31 cellular contexts compared by ENCODE assay signal in the genomic region with DNA sequence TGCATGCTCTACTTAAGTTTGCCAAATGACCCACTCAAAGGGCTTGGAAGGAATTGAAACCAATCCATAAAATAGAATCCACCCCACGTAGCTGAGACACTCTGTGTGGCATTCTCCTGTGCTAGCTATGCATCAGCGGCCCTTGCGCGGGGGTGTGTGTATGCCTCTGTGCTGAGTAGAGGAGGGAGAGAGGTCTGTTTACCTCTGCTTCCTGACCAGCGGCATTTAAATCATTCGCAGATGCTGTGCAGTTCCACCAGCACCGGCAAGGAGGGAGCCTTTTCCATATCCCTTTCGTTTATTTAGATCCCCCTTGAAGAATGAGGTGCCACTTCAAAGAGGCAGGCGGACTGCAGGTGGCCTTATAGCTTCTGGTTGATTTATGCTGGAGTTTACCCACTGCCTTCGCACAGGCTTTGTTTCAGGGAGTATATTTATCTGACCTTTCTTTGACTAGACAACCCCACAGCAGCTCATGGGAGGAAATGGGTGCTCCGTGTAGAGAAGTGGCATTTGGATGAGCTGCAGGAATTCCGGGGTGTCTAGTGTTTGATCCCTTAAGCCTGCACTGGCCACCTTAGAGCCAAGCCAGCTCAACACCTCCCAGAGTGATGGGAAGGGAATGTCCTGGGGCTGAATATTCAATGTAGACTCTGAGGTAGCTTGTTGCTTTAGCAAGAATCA. TPM values are rescaled to one million over a fixed set of nuclear protein-coding genes. Genes with fewer than 3 reads are reported as not detected.
DNase-seq lines count a peak whose midpoint lies in the region; ATAC-seq and TF ChIP-seq lines count a peak whose summit lies in the region.
"Had no signal": no experiment of that assay in that cellular context is flagged by ENCODE, and none has a peak within 500 bp of the region (broad histone marks: within the 10 kb centered on the region; RNA-seq: fewer than 3 reads in every experiment).

No MANE protein-coding gene starts in this region.

- peaks cover 87% of the 10 kb centered on the region for H3K27me3 Mint-ChIP-seq in GM23338 (ENCODE audit: insufficient read depth, low read depth, poor library complexity)
- peaks cover 92% of the 10 kb centered on the region for H3K27me3 Mint-ChIP-seq in endodermal cell (ENCODE audit: insufficient read depth)

- H3K4me1 Mint-ChIP-seq in GM23338 (peaks cover 53% of the 10 kb centered on the region), endodermal cell (peaks cover 9% of the 10 kb centered on the region)
- H3K4me1 Mint-ChIP-seq: activated CD4-positive, alpha-beta T cell treated with anti-CD3 and anti-CD28 coated beads, Interleukin-2, amount 10 ng/mL, durations not matched to agents 24 days and 14 days; activated CD8-positive, alpha-beta memory T cell treated with anti-CD3 and anti-CD28 coated beads, Interleukin-2, amount 10 ng/mL, durations not matched to agents 7 days and 5 days; IgD-negative memory B cell; naive B cell; stimulated activated naive CD8-positive, alpha-beta T cell treated with anti-CD3 and anti-CD28 coated beads, Interleukin-15, amount 100 ng/mL, for 72 hours had no signal

- H3K9me3 Mint-ChIP-seq in GM23338 (peaks cover 43% of the 10 kb centered on the region), endodermal cell (peaks cover 30% of the 10 kb centered on the region)
- H3K9me3 Mint-ChIP-seq: activated CD4-positive, alpha-beta T cell treated with anti-CD3 and anti-CD28 coated beads, Interleukin-2, amount 10 ng/mL, durations not matched to agents 24 days and 14 days; activated T-helper 1 cell treated with anti-CD3 and anti-CD28 coated beads, Interleukin-12 subunit alpha, Interleukin-12 subunit beta, Interleukin-2, Interleukin-4 antibody, amounts not matched to agents 30 ng/mL and 10 ng/mL and 1 ng/mL, durations not matched to agents 14 hours and 24 hours and 36 hours had no signal

- H3K4me1 ChIP-seq in GM23338 (ENCODE audit: insufficient read depth) (peaks cover 36% of the 10 kb centered on the region), endodermal cell (ENCODE audit: control insufficient read depth, insufficient read depth, low read length) (no peaks in the 10 kb centered on the region)
- H3K4me1 ChIP-seq: tibial artery had no signal

- peaks cover 20% of the 10 kb centered on the region; the same call in 2 of the 3 replicates for H3K36me3 Mint-ChIP-seq in GM23338 (ENCODE audit: low read depth)
- H3K36me3 Mint-ChIP-seq in endodermal cell (ENCODE audit: low read depth), result no peaks in the 10 kb centered on the region
- H3K36me3 Mint-ChIP-seq: IgD-negative memory B cell had no signal

- H3F3A ChIP-seq in GM23338 (replicated peaks; ENCODE audit: low read depth), result no peaks in the 10 kb centered on the region; the same call in 1 of the 2 replicates

- H3K4me2 ChIP-seq in GM23338, result peak overlapping the region; percentile 74

- peaks cover 13% of the 10 kb centered on the region for H3K9me3 ChIP-seq in endodermal cell (ENCODE audit: control insufficient read depth, low read length)

- H3K4me3 Mint-ChIP-seq in GM23338, result peak overlapping the region; percentile 57
- H3K4me3 Mint-ChIP-seq in endodermal cell, result no peak overlapping the region
- H3K4me3 Mint-ChIP-seq: activated CD4-positive, alpha-beta T cell treated with anti-CD3 and anti-CD28 coated beads, Interleukin-2, amount 10 ng/mL, durations not matched to agents 24 days and 14 days; activated CD8-positive, alpha-beta memory T cell treated with anti-CD3 and anti-CD28 coated beads, Interleukin-2, amount 10 ng/mL, durations not matched to agents 7 days and 5 days; activated T-helper 1 cell treated with anti-CD3 and anti-CD28 coated beads, Interleukin-12 subunit alpha, Interleukin-12 subunit beta, Interleukin-2, Interleukin-4 antibody, amounts not matched to agents 30 ng/mL and 10 ng/mL and 1 ng/mL, durations not matched to agents 14 hours and 24 hours and 36 hours; CD4-positive, alpha-beta T cell; IgD-negative memory B cell; naive B cell; stimulated activated naive CD8-positive, alpha-beta T cell treated with anti-CD3 and anti-CD28 coated beads, Interleukin-15, amount 100 ng/mL, for 72 hours had no signal

- H3K27ac ChIP-seq in GM23338 (ENCODE audit: low read depth), result no peak overlapping the region
- H3K27ac ChIP-seq in endodermal cell (ENCODE audit: low read depth, low read length), result no peak overlapping the region
- H3K27ac ChIP-seq: epithelial cell of prostate, tibial artery had no signal

- H3K27me3 ChIP-seq in GM23338 (ENCODE audit: insufficient read depth) (peaks cover 94% of the 10 kb centered on the region), endodermal cell (ENCODE audit: control insufficient read depth, insufficient read depth, low read length, poor library complexity, severe bottlenecking) (peaks cover 52% of the 10 kb centered on the region)

- H3K36me3 ChIP-seq in GM23338 (ENCODE audit: insufficient read depth) (no peaks in the 10 kb centered on the region), endodermal cell (ENCODE audit: control insufficient read depth, insufficient read depth, low read length) (no peaks in the 10 kb centered on the region)
- H3K36me3 ChIP-seq: tibial artery had no signal

- DNase-seq in GM23338 (ENCODE audit: low spot score), result peak; percentile 47
- DNase-seq in NCI-H2227 (lab: John Stamatoyannopoulos, UW; ENCODE audit: unreplicated experiment), result peak; percentile 10
- DNase-seq in endodermal cell, result peak; percentile 66
- peak; percentile 16 for DNase-seq in left lobe of liver (ENCODE audit: low spot score)
- DNase-seq in putamen (ENCODE audit: low spot score), result no peak
- DNase-seq in inferior parietal cortex (ENCODE audit: extremely low spot score), result no peak
- DNase-seq: activated CD4-positive, alpha-beta T cell treated with anti-CD3 and anti-CD28 coated beads, Interleukin-2, amount 10 ng/mL, durations not matched to agents 24 days and 14 days; activated CD8-positive, alpha-beta memory T cell treated with anti-CD3 and anti-CD28 coated beads, Interleukin-2, amount 10 ng/mL, durations not matched to agents 7 days and 5 days; activated naive CD4-positive, alpha-beta T cell treated with anti-CD3 and anti-CD28 coated beads, Interleukin-2, amount 50 U/mL, for 16 hours; aorta; caudate nucleus; CD4-positive, alpha-beta T cell; hypothalamus; mesendoderm; naive B cell; NCI-H1105 treated with DMSO at 0.1 percent for 48 hours; OCI-M1; SHP77 treated with DMSO at 0.1 percent for 48 hours; stimulated activated CD4-positive, alpha-beta T cell treated with anti-CD3 and anti-CD28 coated beads, Interleukin-12 subunit alpha, Interleukin-12 subunit beta, amount 100 ng/mL, for 4 hours; stimulated activated CD4-positive, alpha-beta T cell treated with anti-CD3 and anti-CD28 coated beads, Interleukin-4, amount 100 ng/mL, for 4 hours; stimulated activated naive CD8-positive, alpha-beta T cell treated with anti-CD3 and anti-CD28 coated beads, Interleukin-15, amount 100 ng/mL, for 72 hours; T-helper 1 cell; tibial artery had no signal

- no peak overlapping the region for H3K27ac Mint-ChIP-seq in GM23338
- no peak overlapping the region for H3K27ac Mint-ChIP-seq in endodermal cell
- H3K27ac Mint-ChIP-seq: activated CD4-positive, alpha-beta T cell treated with anti-CD3 and anti-CD28 coated beads, Interleukin-2, amount 10 ng/mL, durations not matched to agents 24 days and 14 days; activated CD8-positive, alpha-beta memory T cell treated with anti-CD3 and anti-CD28 coated beads, Interleukin-2, amount 10 ng/mL, durations not matched to agents 7 days and 5 days; activated T-helper 1 cell treated with anti-CD3 and anti-CD28 coated beads, Interleukin-12 subunit alpha, Interleukin-12 subunit beta, Interleukin-2, Interleukin-4 antibody, amounts not matched to agents 30 ng/mL and 10 ng/mL and 1 ng/mL, durations not matched to agents 14 hours and 24 hours and 36 hours; CD4-positive, alpha-beta T cell; IgD-negative memory B cell; naive B cell; stimulated activated naive CD8-positive, alpha-beta T cell treated with anti-CD3 and anti-CD28 coated beads, Interleukin-15, amount 100 ng/mL, for 72 hours had no signal

- no peak overlapping the region for H2AFZ ChIP-seq in GM23338

- peak overlapping the region; percentile 43 for H3K4me3 ChIP-seq in GM23338
- H3K4me3 ChIP-seq in endodermal cell (ENCODE audit: low read length), result no peak overlapping the region
- H3K4me3 ChIP-seq: tibial artery had no signal

- H4K20me1 ChIP-seq in GM23338 (replicated peaks; ENCODE audit: insufficient read depth), result no peaks in the 10 kb centered on the region; the same call in 1 of the 2 replicates

- H3K9ac ChIP-seq in endodermal cell (ENCODE audit: extremely low read depth, low read length, poor library complexity, severe bottlenecking), result no peak overlapping the region

- H3K79me2 ChIP-seq in GM23338 (replicated peaks; ENCODE audit: insufficient read depth), result no peaks in the 10 kb centered on the region

- H3K9me2 ChIP-seq in GM23338 (ENCODE audit: insufficient read depth), result no peaks in the 10 kb centered on the region; the same call in 1 of the 2 replicates

- TF ChIP-seq CTCF in GM23338 (conservative IDR thresholded peaks at IDR 0.05; ENCODE audit: low read depth in 2 of 2), result no peak
- no peak for TF ChIP-seq CTCF in endodermal cell (conservative IDR thresholded peaks at IDR 0.05)

- WGBS in endodermal cell (ENCODE audit: insufficient coverage in 1 of 2, insufficient read length in 1 of 2), 2 experiments, result 0 to 24% methylated on average over 1 to 12 of the region's 12 CpGs

- peak; percentile 55 for ATAC-seq in GM23338
- no peak for ATAC-seq in left lobe of liver
- ATAC-seq in HG03196 (IDR thresholded peaks at IDR 0.05; ENCODE audit: unreplicated experiment), result no peak
- ATAC-seq in GM19455 (IDR thresholded peaks at IDR 0.05; ENCODE audit: unreplicated experiment), result no peak
- ATAC-seq: activated CD8-positive, alpha-beta memory T cell treated with anti-CD3 and anti-CD28 coated beads, Interleukin-2, amount 10 ng/mL, durations not matched to agents 7 days and 5 days; stimulated activated naive CD8-positive, alpha-beta T cell treated with anti-CD3 and anti-CD28 coated beads, Interleukin-15, amount 100 ng/mL, for 72 hours had no signal

TF ChIP-seq in GM23338, 12 proteins besides CTCF, POLR2A, EP300 and RAD21:
- no peak for TF ChIP-seq ZNF331 (CRISPR knock-in tag; IDR thresholded peaks at IDR 0.05; ENCODE audit: low read depth)
- no peak for TF ChIP-seq JUNB (IDR thresholded peaks at IDR 0.05; ENCODE audit: unreplicated experiment)
- TF ChIP-seq EZH2phosphoT487 (IDR thresholded peaks at IDR 0.05; ENCODE audit: unreplicated experiment), result no peak
- TF ChIP-seq POLR2AphosphoS5 (IDR thresholded peaks at IDR 0.05; ENCODE audit: low read depth), result no peak
TF ChIP-seq in GM23338: peak in this region for 0.

RNA-seq across cellular contexts. Expression of gene C10orf53, which starts 11.4 kb away (rescaled TPM):
- not detected in 2 replicates for total RNA-seq in GM23338 (2014; rRNA removed; shearing (Covaris generic))
- not detected in 2 replicates for polyA plus RNA-seq in GM23338 (2016; fragmentation: Nextera tagmentation; extraction: Ambion mirVana)
- not detected for total RNA-seq in endodermal cell
- polyA plus RNA-seq in endodermal cell (2013, experiment 1 of 2), result not detected
- polyA plus RNA-seq in endodermal cell (2013, experiment 2 of 2), result not detected
- not detected for total RNA-seq in left lobe of liver
- total RNA-seq: activated CD4-positive, alpha-beta T cell treated with anti-CD3 and anti-CD28 coated beads, Interleukin-2, amount 10 ng/mL, durations not matched to agents 24 days and 14 days; activated CD8-positive, alpha-beta memory T cell treated with anti-CD3 and anti-CD28 coated beads, Interleukin-2, amount 10 ng/mL, durations not matched to agents 7 days and 5 days; activated T-helper 1 cell treated with anti-CD3 and anti-CD28 coated beads, Interleukin-12 subunit alpha, Interleukin-12 subunit beta, Interleukin-2, Interleukin-4 antibody, amounts not matched to agents 30 ng/mL and 10 ng/mL and 1 ng/mL, durations not matched to agents 14 hours and 24 hours and 36 hours; aorta; CD4-positive, alpha-beta T cell; dermis microvascular lymphatic vessel endothelial cell; frontal cortex; omental fat pad had no signal
- polyA plus RNA-seq: aorta, IgD-negative memory B cell had no signal

Comparison
In these comparisons a context has a peak if more than half of its experiments do, and no peak if none do; other contexts are left out.
1. DNase-seq: peak in GM23338 (single experiment), NCI-H2227 (single experiment), endodermal cell (single experiment) and left lobe of liver (single experiment); none in putamen (single experiment) and inferior parietal cortex (single experiment).